13 cellular contexts compared by ENCODE assay signal in genomic region chr5:123882946-123883345, GRCh38.
DNase-seq lines count a peak whose midpoint lies in the region; ATAC-seq and TF ChIP-seq lines count a peak whose summit lies in the region.
"Had no signal": no experiment of that assay in that cellular context is flagged by ENCODE, and none has a peak within 500 bp of the region (broad histone marks: within the 10 kb centered on the region; RNA-seq: fewer than 3 reads in every experiment).

No MANE protein-coding gene starts in this region.

- H3K36me3 ChIP-seq in right atrium auricular region: no peaks in the 10 kb centered on the region
- H3K36me3 ChIP-seq in transverse colon: no peaks in the 10 kb centered on the region
- H3K36me3 ChIP-seq: colonic mucosa had no signal

- TF ChIP-seq CTCF in right atrium auricular region (IDR thresholded peaks at IDR 0.05) (no peak), fibroblast of villous mesenchyme (IDR thresholded peaks at IDR 0.05; ENCODE audit: insufficient read depth, low read depth, low read length) (no peak), type B pancreatic cell (conservative IDR thresholded peaks at IDR 0.05) (no peak), transverse colon (IDR thresholded peaks at IDR 0.05) (no peak)

- H3K4me1 Mint-ChIP-seq in type B pancreatic cell (ENCODE audit: unreplicated experiment): peaks cover 42% of the 10 kb centered on the region
- H3K4me1 Mint-ChIP-seq: activated naive CD4-positive, alpha-beta T cell treated with anti-CD3 and anti-CD28 coated beads, Interleukin-2, amount 50 U/mL, for 24 hours had no signal

- TF ChIP-seq POLR2A in transverse colon (IDR thresholded peaks at IDR 0.05): no peak

- peaks cover 2% of the 10 kb centered on the region for H3K27me3 Mint-ChIP-seq in type B pancreatic cell
- H3K27me3 Mint-ChIP-seq: activated naive CD4-positive, alpha-beta T cell treated with anti-CD3 and anti-CD28 coated beads, Interleukin-2, amount 50 U/mL, for 24 hours had no signal

- H3K4me1 ChIP-seq in right cardiac atrium (ENCODE audit: control insufficient read depth, insufficient read depth, low read length) (peaks cover 2% of the 10 kb centered on the region), right atrium auricular region (peaks cover 0 to 30% of the 10 kb centered on the region in 2 donors), transverse colon (no peaks in the 10 kb centered on the region)
- H3K4me1 ChIP-seq: colonic mucosa had no signal

- TF ChIP-seq EP300 in transverse colon (IDR thresholded peaks at IDR 0.05; ENCODE audit: low read depth): no peak

- H3K27me3 ChIP-seq in right cardiac atrium (ENCODE audit: control insufficient read depth, insufficient read depth) (no peaks in the 10 kb centered on the region), right atrium auricular region (no peaks in the 10 kb centered on the region), transverse colon (no peaks in the 10 kb centered on the region)
- H3K27me3 ChIP-seq: colonic mucosa had no signal

- in situ Hi-C loops in transverse colon (cut with MboI; ENCODE audit: low pct_ligation_motif_present in 1 of 4, low pct_unique_long_range_greater_than_20kb in 1 of 4, low sequenced_read_pairs in 3 of 4): no loop called here

- no peak for DNase-seq in right cardiac atrium
- no peak for DNase-seq in right atrium auricular region (ENCODE audit: low spot score)
- DNase-seq in fibroblast of villous mesenchyme (ENCODE audit: low read depth): peak; percentile 20
- no peak for DNase-seq in type B pancreatic cell (ENCODE audit: extremely low spot score, unreplicated experiment)
- DNase-seq in transverse colon: no peak
- no peak for DNase-seq in activated T-cell treated with anti-CD3 and anti-CD28 coated beads, Interleukin-2, amount 50 U/mL, for 1 hour
- DNase-seq: colonic mucosa, NCI-H1436 treated with DMSO at 0.1 percent for 48 hours, NCI-H524 had no signal

- intact Hi-C loops in right cardiac atrium (cut with DNase I): no loop called here
- intact Hi-C loops in transverse colon (cut with DNase I; ENCODE audit: low total_unique reads): no loop called here

- H3K9me3 Mint-ChIP-seq in type B pancreatic cell: no peaks in the 10 kb centered on the region
- H3K9me3 Mint-ChIP-seq: activated naive CD4-positive, alpha-beta T cell treated with anti-CD3 and anti-CD28 coated beads, Interleukin-2, amount 50 U/mL, for 24 hours had no signal

- H3K4me3 ChIP-seq in right cardiac atrium (ENCODE audit: low read length) (peak overlapping the region; percentile 28), right atrium auricular region (no peak overlapping the region), fibroblast of villous mesenchyme (ENCODE audit: low read depth, low read length) (no peak overlapping the region), transverse colon (no peak overlapping the region)
- H3K4me3 ChIP-seq: colonic mucosa had no signal

- 23% methylated on average over 3 of the region's 3 CpGs for WGBS in right cardiac atrium
- WGBS in transverse colon (ENCODE audit: low coverage in 1 of 2), 2 donors: 38 to 39% methylated on average over 3 of the region's 3 CpGs

- H3K36me3 Mint-ChIP-seq in type B pancreatic cell: no peaks in the 10 kb centered on the region
- H3K36me3 Mint-ChIP-seq: activated naive CD4-positive, alpha-beta T cell treated with anti-CD3 and anti-CD28 coated beads, Interleukin-2, amount 50 U/mL, for 24 hours had no signal

- H3K9me3 ChIP-seq in right cardiac atrium (ENCODE audit: control insufficient read depth, low read length) (no peaks in the 10 kb centered on the region), right atrium auricular region (no peaks in the 10 kb centered on the region), transverse colon (no peaks in the 10 kb centered on the region)
- H3K9me3 ChIP-seq: colonic mucosa had no signal

- H3K4me3 Mint-ChIP-seq in type B pancreatic cell: peak overlapping the region; percentile 26
- H3K4me3 Mint-ChIP-seq: activated naive CD4-positive, alpha-beta T cell treated with anti-CD3 and anti-CD28 coated beads, Interleukin-2, amount 50 U/mL, for 24 hours had no signal

- no peak overlapping the region for H3K27ac ChIP-seq in right cardiac atrium (ENCODE audit: low read length)
- H3K27ac ChIP-seq in right atrium auricular region: peak overlapping the region in 1 of 2 donors; percentile 33
- no peak overlapping the region for H3K27ac ChIP-seq in transverse colon
- H3K27ac ChIP-seq: colonic mucosa, VCaP had no signal

- no peak overlapping the region for H3K27ac Mint-ChIP-seq in type B pancreatic cell
- H3K27ac Mint-ChIP-seq: activated naive CD4-positive, alpha-beta T cell treated with anti-CD3 and anti-CD28 coated beads, Interleukin-2, amount 50 U/mL, for 24 hours had no signal

- no peak for ATAC-seq in right cardiac atrium
- ATAC-seq in SK-N-SH treated with all-trans-retinoic acid at 6 μM for 48 hours: peak; percentile 79
- no peak for ATAC-seq in HG03565 (IDR thresholded peaks at IDR 0.05; ENCODE audit: unreplicated experiment)

TF ChIP-seq in SK-N-SH treated with all-trans-retinoic acid at 6 μM for 48 hours, 23 proteins besides CTCF, POLR2A, EP300 and RAD21:
- TF ChIP-seq TCF4 (CRISPR knock-in tag; IDR thresholded peaks at IDR 0.05; ENCODE audit: borderline replicate concordance) (peak; percentile 48; the same call in 1 of the 2 replicates), GLIS3 (CRISPR knock-in tag; IDR thresholded peaks at IDR 0.05) (no peak), ISL1 (CRISPR knock-in tag; IDR thresholded peaks at IDR 0.05) (no peak), ARNTL (CRISPR knock-in tag; IDR thresholded peaks at IDR 0.05; ENCODE audit: borderline replicate concordance, low read depth) (no peak)
TF ChIP-seq in SK-N-SH treated with all-trans-retinoic acid at 6 μM for 48 hours: peak in this region for 1.
